In genomic region chr11:74262725-74263124, GRCh38 we compare ENCODE assay signal across 2 cellular contexts.
TF ChIP-seq lines count a peak whose summit lies in the region.

No MANE protein-coding gene starts in this region.

TF ChIP-seq in A549, 52 proteins besides CTCF, POLR2A, EP300 and RAD21 (continued from another document):
- no peak for TF ChIP-seq CBX2 (IDR thresholded peaks at IDR 0.05; ENCODE audit: borderline replicate concordance, low read depth)
- TF ChIP-seq FOXS1 (CRISPR knock-in tag; IDR thresholded peaks at IDR 0.05), result no peak
- no peak for TF ChIP-seq HEYL (CRISPR knock-in tag; IDR thresholded peaks at IDR 0.05)
- TF ChIP-seq NFE2L2 (conservative IDR thresholded peaks at IDR 0.05; ENCODE audit: low read length), result no peak
- TF ChIP-seq SREBF2 (IDR thresholded peaks at IDR 0.05), result no peak
- TF ChIP-seq RFX5 (IDR thresholded peaks at IDR 0.05), result no peak
- TF ChIP-seq, protein P1, sequence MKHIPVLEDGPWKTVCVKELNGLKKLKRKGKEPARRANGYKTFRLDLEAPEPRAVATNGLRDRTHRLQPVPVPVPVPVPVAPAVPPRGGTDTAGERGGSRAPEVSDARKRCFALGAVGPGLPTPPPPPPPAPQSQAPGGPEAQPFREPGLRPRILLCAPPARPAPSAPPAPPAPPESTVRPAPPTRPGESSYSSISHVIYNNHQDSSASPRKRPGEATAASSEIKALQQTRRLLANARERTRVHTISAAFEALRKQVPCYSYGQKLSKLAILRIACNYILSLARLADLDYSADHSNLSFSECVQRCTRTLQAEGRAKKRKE (CRISPR knock-in tag; IDR thresholded peaks at IDR 0.05; ENCODE audit: low read depth), result no peak

TF ChIP-seq in IMR-90, 13 proteins besides CTCF, POLR2A, EP300 and RAD21 (continued from another document):
- TF ChIP-seq, protein P2, sequence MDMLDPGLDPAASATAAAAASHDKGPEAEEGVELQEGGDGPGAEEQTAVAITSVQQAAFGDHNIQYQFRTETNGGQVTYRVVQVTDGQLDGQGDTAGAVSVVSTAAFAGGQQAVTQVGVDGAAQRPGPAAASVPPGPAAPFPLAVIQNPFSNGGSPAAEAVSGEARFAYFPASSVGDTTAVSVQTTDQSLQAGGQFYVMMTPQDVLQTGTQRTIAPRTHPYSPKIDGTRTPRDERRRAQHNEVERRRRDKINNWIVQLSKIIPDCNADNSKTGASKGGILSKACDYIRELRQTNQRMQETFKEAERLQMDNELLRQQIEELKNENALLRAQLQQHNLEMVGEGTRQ (IDR thresholded peaks at IDR 0.05; ENCODE audit: low read depth, low read length), result no peak
- TF ChIP-seq, protein P3, sequence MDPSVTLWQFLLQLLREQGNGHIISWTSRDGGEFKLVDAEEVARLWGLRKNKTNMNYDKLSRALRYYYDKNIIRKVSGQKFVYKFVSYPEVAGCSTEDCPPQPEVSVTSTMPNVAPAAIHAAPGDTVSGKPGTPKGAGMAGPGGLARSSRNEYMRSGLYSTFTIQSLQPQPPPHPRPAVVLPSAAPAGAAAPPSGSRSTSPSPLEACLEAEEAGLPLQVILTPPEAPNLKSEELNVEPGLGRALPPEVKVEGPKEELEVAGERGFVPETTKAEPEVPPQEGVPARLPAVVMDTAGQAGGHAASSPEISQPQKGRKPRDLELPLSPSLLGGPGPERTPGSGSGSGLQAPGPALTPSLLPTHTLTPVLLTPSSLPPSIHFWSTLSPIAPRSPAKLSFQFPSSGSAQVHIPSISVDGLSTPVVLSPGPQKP (IDR thresholded peaks at IDR 0.05; ENCODE audit: borderline replicate concordance, low read depth, low read length), result no peak
- TF ChIP-seq BHLHE40 (IDR thresholded peaks at IDR 0.05; ENCODE audit: low read depth, low read length) (no peak), MAFK (IDR thresholded peaks at IDR 0.05; ENCODE audit: low read depth, low read length) (no peak)
